In the genomic region with DNA sequence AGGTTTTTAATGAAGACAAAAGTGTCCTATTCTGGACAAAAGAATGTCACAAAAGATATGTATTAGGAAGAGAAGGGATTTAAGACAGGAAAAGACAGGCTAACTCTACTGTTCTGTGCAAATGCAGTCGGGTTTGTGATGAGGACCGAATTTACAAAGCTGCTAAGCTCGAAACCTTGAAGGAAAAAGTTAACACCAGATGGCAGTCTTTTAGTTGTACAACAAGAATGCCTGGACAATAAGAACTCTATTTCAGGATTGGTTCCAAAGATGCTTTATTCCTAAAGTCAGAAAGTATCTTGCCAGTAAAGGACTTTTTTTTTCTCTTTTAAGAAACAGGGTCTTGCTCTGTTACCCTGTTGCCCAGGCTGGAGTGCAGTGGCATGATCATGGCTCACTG, we compare ENCODE assay signal across 1 cellular context.
TF ChIP-seq lines count a peak whose summit lies in the region.

No MANE protein-coding gene starts in this region.

TF ChIP-seq in SK-N-SH treated with all-trans-retinoic acid at 6 μM for 48 hours, 23 proteins besides CTCF, POLR2A, EP300 and RAD21 (continued from another document):
- TF ChIP-seq, protein P1, sequence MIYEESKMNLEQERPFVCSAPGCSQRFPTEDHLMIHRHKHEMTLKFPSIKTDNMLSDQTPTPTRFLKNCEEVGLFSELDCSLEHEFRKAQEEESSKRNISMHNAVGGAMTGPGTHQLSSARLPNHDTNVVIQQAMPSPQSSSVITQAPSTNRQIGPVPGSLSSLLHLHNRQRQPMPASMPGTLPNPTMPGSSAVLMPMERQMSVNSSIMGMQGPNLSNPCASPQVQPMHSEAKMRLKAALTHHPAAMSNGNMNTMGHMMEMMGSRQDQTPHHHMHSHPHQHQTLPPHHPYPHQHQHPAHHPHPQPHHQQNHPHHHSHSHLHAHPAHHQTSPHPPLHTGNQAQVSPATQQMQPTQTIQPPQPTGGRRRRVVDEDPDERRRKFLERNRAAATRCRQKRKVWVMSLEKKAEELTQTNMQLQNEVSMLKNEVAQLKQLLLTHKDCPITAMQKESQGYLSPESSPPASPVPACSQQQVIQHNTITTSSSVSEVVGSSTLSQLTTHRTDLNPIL (CRISPR knock-in tag; IDR thresholded peaks at IDR 0.05; ENCODE audit: low read depth): no peak
- TF ChIP-seq TCF4 (CRISPR knock-in tag; IDR thresholded peaks at IDR 0.05; ENCODE audit: borderline replicate concordance) (no peak), CSDC2 (CRISPR knock-in tag; IDR thresholded peaks at IDR 0.05) (no peak), ZFP30 (CRISPR knock-in tag; IDR thresholded peaks at IDR 0.05) (no peak), ZNF8 (CRISPR knock-in tag; IDR thresholded peaks at IDR 0.05) (no peak), ARNTL (CRISPR knock-in tag; IDR thresholded peaks at IDR 0.05; ENCODE audit: borderline replicate concordance, low read depth) (no peak), ZNF565 (CRISPR knock-in tag; conservative IDR thresholded peaks at IDR 0.05; ENCODE audit: low read depth) (no peak), ZNF70 (CRISPR knock-in tag; IDR thresholded peaks at IDR 0.05) (no peak), BACH2 (CRISPR knock-in tag; IDR thresholded peaks at IDR 0.05; ENCODE audit: borderline replicate concordance) (no peak), RARB (CRISPR knock-in tag; IDR thresholded peaks at IDR 0.05) (no peak)
- TF ChIP-seq, protein P2, sequence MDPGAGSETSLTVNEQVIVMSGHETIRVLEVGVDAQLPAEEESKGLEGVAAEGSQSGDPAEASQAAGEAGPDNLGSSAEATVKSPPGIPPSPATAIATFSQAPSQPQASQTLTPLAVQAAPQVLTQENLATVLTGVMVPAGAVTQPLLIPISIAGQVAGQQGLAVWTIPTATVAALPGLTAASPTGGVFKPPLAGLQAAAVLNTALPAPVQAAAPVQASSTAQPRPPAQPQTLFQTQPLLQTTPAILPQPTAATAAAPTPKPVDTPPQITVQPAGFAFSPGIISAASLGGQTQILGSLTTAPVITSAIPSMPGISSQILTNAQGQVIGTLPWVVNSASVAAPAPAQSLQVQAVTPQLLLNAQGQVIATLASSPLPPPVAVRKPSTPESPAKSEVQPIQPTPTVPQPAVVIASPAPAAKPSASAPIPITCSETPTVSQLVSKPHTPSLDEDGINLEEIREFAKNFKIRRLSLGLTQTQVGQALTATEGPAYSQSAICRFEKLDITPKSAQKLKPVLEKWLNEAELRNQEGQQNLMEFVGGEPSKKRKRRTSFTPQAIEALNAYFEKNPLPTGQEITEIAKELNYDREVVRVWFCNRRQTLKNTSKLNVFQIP (CRISPR knock-in tag; IDR thresholded peaks at IDR 0.05; ENCODE audit: borderline replicate concordance, low read depth): no peak
- TF ChIP-seq, protein P3, sequence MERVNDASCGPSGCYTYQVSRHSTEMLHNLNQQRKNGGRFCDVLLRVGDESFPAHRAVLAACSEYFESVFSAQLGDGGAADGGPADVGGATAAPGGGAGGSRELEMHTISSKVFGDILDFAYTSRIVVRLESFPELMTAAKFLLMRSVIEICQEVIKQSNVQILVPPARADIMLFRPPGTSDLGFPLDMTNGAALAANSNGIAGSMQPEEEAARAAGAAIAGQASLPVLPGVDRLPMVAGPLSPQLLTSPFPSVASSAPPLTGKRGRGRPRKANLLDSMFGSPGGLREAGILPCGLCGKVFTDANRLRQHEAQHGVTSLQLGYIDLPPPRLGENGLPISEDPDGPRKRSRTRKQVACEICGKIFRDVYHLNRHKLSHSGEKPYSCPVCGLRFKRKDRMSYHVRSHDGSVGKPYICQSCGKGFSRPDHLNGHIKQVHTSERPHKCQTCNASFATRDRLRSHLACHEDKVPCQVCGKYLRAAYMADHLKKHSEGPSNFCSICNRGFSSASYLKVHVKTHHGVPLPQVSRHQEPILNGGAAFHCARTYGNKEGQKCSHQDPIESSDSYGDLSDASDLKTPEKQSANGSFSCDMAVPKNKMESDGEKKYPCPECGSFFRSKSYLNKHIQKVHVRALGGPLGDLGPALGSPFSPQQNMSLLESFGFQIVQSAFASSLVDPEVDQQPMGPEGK (CRISPR knock-in tag; IDR thresholded peaks at IDR 0.05; ENCODE audit: borderline replicate concordance): no peak
- TF ChIP-seq, protein P4, sequence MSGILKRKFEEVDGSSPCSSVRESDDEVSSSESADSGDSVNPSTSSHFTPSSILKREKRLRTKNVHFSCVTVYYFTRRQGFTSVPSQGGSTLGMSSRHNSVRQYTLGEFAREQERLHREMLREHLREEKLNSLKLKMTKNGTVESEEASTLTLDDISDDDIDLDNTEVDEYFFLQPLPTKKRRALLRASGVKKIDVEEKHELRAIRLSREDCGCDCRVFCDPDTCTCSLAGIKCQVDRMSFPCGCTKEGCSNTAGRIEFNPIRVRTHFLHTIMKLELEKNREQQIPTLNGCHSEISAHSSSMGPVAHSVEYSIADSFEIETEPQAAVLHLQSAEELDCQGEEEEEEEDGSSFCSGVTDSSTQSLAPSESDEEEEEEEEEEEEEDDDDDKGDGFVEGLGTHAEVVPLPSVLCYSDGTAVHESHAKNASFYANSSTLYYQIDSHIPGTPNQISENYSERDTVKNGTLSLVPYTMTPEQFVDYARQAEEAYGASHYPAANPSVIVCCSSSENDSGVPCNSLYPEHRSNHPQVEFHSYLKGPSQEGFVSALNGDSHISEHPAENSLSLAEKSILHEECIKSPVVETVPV (CRISPR knock-in tag; IDR thresholded peaks at IDR 0.05): no peak
- TF ChIP-seq, protein P5, sequence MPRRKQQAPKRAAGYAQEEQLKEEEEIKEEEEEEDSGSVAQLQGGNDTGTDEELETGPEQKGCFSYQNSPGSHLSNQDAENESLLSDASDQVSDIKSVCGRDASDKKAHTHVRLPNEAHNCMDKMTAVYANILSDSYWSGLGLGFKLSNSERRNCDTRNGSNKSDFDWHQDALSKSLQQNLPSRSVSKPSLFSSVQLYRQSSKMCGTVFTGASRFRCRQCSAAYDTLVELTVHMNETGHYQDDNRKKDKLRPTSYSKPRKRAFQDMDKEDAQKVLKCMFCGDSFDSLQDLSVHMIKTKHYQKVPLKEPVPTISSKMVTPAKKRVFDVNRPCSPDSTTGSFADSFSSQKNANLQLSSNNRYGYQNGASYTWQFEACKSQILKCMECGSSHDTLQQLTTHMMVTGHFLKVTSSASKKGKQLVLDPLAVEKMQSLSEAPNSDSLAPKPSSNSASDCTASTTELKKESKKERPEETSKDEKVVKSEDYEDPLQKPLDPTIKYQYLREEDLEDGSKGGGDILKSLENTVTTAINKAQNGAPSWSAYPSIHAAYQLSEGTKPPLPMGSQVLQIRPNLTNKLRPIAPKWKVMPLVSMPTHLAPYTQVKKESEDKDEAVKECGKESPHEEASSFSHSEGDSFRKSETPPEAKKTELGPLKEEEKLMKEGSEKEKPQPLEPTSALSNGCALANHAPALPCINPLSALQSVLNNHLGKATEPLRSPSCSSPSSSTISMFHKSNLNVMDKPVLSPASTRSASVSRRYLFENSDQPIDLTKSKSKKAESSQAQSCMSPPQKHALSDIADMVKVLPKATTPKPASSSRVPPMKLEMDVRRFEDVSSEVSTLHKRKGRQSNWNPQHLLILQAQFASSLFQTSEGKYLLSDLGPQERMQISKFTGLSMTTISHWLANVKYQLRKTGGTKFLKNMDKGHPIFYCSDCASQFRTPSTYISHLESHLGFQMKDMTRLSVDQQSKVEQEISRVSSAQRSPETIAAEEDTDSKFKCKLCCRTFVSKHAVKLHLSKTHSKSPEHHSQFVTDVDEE (CRISPR knock-in tag; IDR thresholded peaks at IDR 0.05): no peak
